8 cellular contexts compared by ENCODE assay signal in the genomic region with DNA sequence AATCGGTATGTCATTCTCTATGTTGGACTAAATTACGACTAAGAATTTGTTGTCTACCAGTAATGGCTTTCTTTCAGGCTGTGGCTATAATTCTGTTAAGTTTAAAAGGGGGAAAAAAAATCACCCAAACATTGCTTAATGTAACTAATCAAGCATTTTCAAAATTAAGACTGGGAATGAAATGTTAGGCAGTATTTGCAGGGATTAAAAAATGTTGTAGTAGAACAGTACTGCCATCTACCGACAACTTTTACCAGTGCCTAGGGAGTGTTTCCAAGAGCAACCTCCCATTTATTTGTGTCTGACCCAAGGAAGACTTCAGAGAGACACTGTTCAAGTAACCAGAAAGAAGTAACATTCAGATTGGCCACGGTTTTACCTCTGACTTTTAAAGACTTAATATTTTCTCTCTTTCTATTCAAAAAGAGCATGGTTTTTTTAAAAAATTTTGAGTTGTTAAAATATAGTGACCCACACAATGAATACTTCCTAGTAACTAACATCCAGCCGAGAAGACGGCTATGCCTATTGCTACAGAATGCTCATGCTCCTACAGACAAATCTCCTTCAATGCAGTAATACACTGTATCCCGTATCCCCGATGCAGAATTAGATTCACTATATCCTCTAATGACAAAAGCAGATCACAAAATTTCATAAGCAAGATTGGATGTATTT.
A peak's percentile ranks its signal among the peaks of the same experiment; 100 is the strongest.
DNase-seq lines count a peak whose midpoint lies in the region; TF ChIP-seq lines count a peak whose summit lies in the region.

No MANE protein-coding gene starts in this region.

- H3K4me1 Mint-ChIP-seq in activated naive CD4-positive, alpha-beta T cell treated with anti-CD3 and anti-CD28 coated beads for 36 hours (ENCODE audit: low read depth): peaks cover 8% of the 10 kb centered on the region

- dilution Hi-C loops in mammary epithelial cell (cut with HindIII; ENCODE audit: low sequenced_read_pairs): no loop called here

- no TSS peak for BruUV-seq in mammary epithelial cell (replicated peaks; lab: Mats Ljungman, UMichigan)

- H3K27ac Mint-ChIP-seq in activated naive CD4-positive, alpha-beta T cell treated with anti-CD3 and anti-CD28 coated beads for 36 hours: no peak overlapping the region

- peaks cover 19% of the 10 kb centered on the region for H3K79me2 ChIP-seq in mammary epithelial cell (ENCODE audit: insufficient read depth, low read length)

- H3K4me3 ChIP-seq in HL-60 (replicated peaks; ENCODE audit: insufficient read depth, low read length) (no peak overlapping the region), mammary epithelial cell (replicated peaks in 1 of 3; ENCODE audit: insufficient read depth in 1 of 3, low read depth in 2 of 3, low read length in 3 of 3) (no peak overlapping the region), tibial nerve (no peak overlapping the region)

- H3K9ac ChIP-seq in mammary epithelial cell (ENCODE audit: insufficient read depth, low read length): no peak overlapping the region

- H3K27ac ChIP-seq in HL-60 (replicated peaks) (no peak overlapping the region), mammary epithelial cell (ENCODE audit: insufficient read depth, low read depth, low read length) (no peak overlapping the region), tibial nerve (no peak overlapping the region)

- no peaks in the 10 kb centered on the region for H3K27me3 Mint-ChIP-seq in activated naive CD4-positive, alpha-beta T cell treated with anti-CD3 and anti-CD28 coated beads for 36 hours (ENCODE audit: low read depth)

- in situ Hi-C loops in mammary epithelial cell (cut with MboI; ENCODE audit: low sequenced_read_pairs in 2 of 2): loop anchor here (10.0 to 25.0 kb wide), 3 partner anchors 733 to 1281 kb away; partner anchors contain the start of gene FST (in 1 of the 2)

- no peaks in the 10 kb centered on the region for H3K9me3 Mint-ChIP-seq in activated naive CD4-positive, alpha-beta T cell treated with anti-CD3 and anti-CD28 coated beads for 36 hours

- DNase-seq in activated naive CD4-positive, alpha-beta T cell treated with anti-CD3 and anti-CD28 coated beads for 36 hours: peak; percentile 27
- no peak for DNase-seq in activated naive CD4-positive, alpha-beta T cell treated with anti-CD3 and anti-CD28 coated beads, Interleukin-2, amount 50 U/mL, for 16 hours
- peak; percentile 14 to 45 for DNase-seq in HL-60 (ENCODE audit: low read depth in 1 of 2, low spot score in 1 of 2)
- peak; percentile 81 for DNase-seq in NCI-H82 (lab: John Stamatoyannopoulos, UW)
- peak; percentile 42 for DNase-seq in mammary epithelial cell
- DNase-seq in kidney glomerular epithelial cell (lab: John Stamatoyannopoulos, UW): peak; percentile 60
- peak in 1 of 2 donors; percentile 79 for DNase-seq in tibial nerve (ENCODE audit: low spot score in 2 of 2)
- no peak for DNase-seq in GF-D8 (lab: John Stamatoyannopoulos, UW)

- intact Hi-C loops in activated naive CD4-positive, alpha-beta T cell treated with anti-CD3 and anti-CD28 coated beads for 36 hours (cut with micrococcal nuclease): loop anchor here (1.0 to 10.0 kb wide), 8 partner anchors 11 to 1096 kb away; no protein-coding TSS in a partner anchor
- intact Hi-C loops in mammary epithelial cell (cut with micrococcal nuclease): loop anchor here (1.0 to 5.0 kb wide), 9 partner anchors 125 to 1047 kb away; no protein-coding TSS in a partner anchor

- WGBS in mammary epithelial cell (ENCODE audit: low coverage, missing lambda C conversion rate): 72% methylated on average over 8 of the region's 8 CpGs
- WGBS in tibial nerve, 2 donors: 50 to 54% methylated on average over 8 of the region's 8 CpGs

- no peaks in the 10 kb centered on the region for H3K9me3 ChIP-seq in mammary epithelial cell (replicated peaks; ENCODE audit: insufficient read depth, low read length)
- no peaks in the 10 kb centered on the region for H3K9me3 ChIP-seq in tibial nerve

- CTCF ChIA-PET in activated naive CD4-positive, alpha-beta T cell treated with anti-CD3 and anti-CD28 coated beads for 36 hours (lab: Charles Lee): interaction anchor here (4.0 kb wide), 1 partner anchor 11 kb away, joined by 20 read pairs; no protein-coding TSS in a partner anchor
- CTCF ChIA-PET in mammary epithelial cell (lab: Charles Lee; ENCODE audit: low non-redundant PET): no interaction called here

- TF ChIP-seq EP300 in tibial nerve (IDR thresholded peaks at IDR 0.05): no peak

- H3K27me3 ChIP-seq in HL-60 (ENCODE audit: insufficient read depth, poor library complexity, severe bottlenecking) (no peaks in the 10 kb centered on the region), mammary epithelial cell (ENCODE audit: insufficient read depth, low read length) (no peaks in the 10 kb centered on the region), tibial nerve (no peaks in the 10 kb centered on the region)

- H3K4me1 ChIP-seq in mammary epithelial cell (ENCODE audit: insufficient read depth, low read length) (no peaks in the 10 kb centered on the region), tibial nerve (peaks cover 0 to 10% (median 0%) of the 10 kb centered on the region in 4 donors)

- H3K36me3 Mint-ChIP-seq in activated naive CD4-positive, alpha-beta T cell treated with anti-CD3 and anti-CD28 coated beads for 36 hours (ENCODE audit: low read depth): no peaks in the 10 kb centered on the region

- no peak overlapping the region for H3K4me3 Mint-ChIP-seq in activated naive CD4-positive, alpha-beta T cell treated with anti-CD3 and anti-CD28 coated beads for 36 hours

- no peak overlapping the region for H2AFZ ChIP-seq in mammary epithelial cell (ENCODE audit: low read depth, low read length)

- H3K4me2 ChIP-seq in mammary epithelial cell (ENCODE audit: insufficient read depth, low read depth, low read length): no peak overlapping the region

- H3K36me3 ChIP-seq in mammary epithelial cell (ENCODE audit: insufficient read depth, low read length) (no peaks in the 10 kb centered on the region), tibial nerve (no peaks in the 10 kb centered on the region)

- peak; percentile 82 for TF ChIP-seq CTCF in HL-60 (IDR thresholded peaks at IDR 0.05; ENCODE audit: insufficient read depth, low read length)
- peak; percentile 82 to 83 for TF ChIP-seq CTCF in mammary epithelial cell (conservative IDR thresholded peaks at IDR 0.05 in 1 of 2, IDR thresholded peaks at IDR 0.05 in 1 of 2; ENCODE audit: extremely low read depth in 1 of 2, insufficient read depth in 1 of 2, low read depth in 1 of 2, low read length in 2 of 2)
- TF ChIP-seq CTCF in tibial nerve (IDR thresholded peaks at IDR 0.05): peak; percentile 72 to 83 (median 79)

- TF ChIP-seq POLR2A in tibial nerve (IDR thresholded peaks at IDR 0.05): no peak

- no peaks in the 10 kb centered on the region for H4K20me1 ChIP-seq in mammary epithelial cell (ENCODE audit: insufficient read depth, low read length)

Comparison
In these comparisons a context has a peak if more than half of its experiments do, and no peak if none do; other contexts are left out.
1. DNase-seq: peak in activated naive CD4-positive, alpha-beta T cell treated with anti-CD3 and anti-CD28 coated beads for 36 hours (single experiment), HL-60 (2 of 2), NCI-H82 (single experiment), mammary epithelial cell (single experiment) and kidney glomerular epithelial cell (single experiment); none in activated naive CD4-positive, alpha-beta T cell treated with anti-CD3 and anti-CD28 coated beads, Interleukin-2, amount 50 U/mL, for 16 hours (single experiment) and GF-D8 (single experiment).
2. Peak in every context shown above with its lines, with median percentiles within 50 percentile points of each other: CTCF ChIP-seq.